ENCODE assay signal across 18 cellular contexts in the genomic region with DNA sequence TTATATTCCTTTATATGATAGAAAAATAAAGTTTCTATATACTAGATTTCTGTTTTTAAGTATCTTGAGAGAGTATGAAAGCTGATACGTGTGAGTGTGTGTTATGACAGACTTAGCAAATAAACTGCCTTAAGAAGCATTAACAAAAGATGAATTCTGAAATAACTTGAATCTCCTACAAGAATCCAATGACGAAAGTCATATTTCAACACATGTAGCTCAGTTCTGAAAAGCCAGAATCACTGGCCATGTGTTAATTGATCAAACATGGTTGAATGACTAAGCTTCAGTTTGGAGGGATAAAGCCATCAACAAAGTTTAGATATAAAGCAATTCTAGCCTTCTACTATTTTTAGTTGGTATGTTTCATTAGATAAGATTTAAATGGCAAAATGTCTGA.
"Had no signal": no experiment of that assay in that cellular context is flagged by ENCODE, and none has a peak within 500 bp of the region (broad histone marks: within the 10 kb centered on the region; RNA-seq: fewer than 3 reads in every experiment).

No MANE protein-coding gene starts in this region.

- H3K4me3 ChIP-seq: dorsolateral prefrontal cortex, lung, prostate gland, right lobe of liver, suprapubic skin had no signal

- H3K27ac ChIP-seq: dorsolateral prefrontal cortex, prostate gland, right lobe of liver, suprapubic skin had no signal

- H3K27me3 ChIP-seq: dorsolateral prefrontal cortex, right lobe of liver, suprapubic skin had no signal

- DNase-seq: activated CD4-positive, alpha-beta T cell treated with anti-CD3 and anti-CD28 coated beads, Interleukin-2, amount 50 U/mL, for 1 hour; activated naive CD4-positive, alpha-beta T cell; activated naive CD8-positive, alpha-beta T cell treated with anti-CD3 and anti-CD28 coated beads, Interleukin-2, amount 10 ng/mL, durations not matched to agents 7 days and 5 days; activated T-cell treated with anti-CD3 and anti-CD28 coated beads for 4 hours; anterior cingulate cortex; dorsolateral prefrontal cortex; endodermal cell; head of caudate nucleus; immature natural killer cell; left cardiac atrium; right lobe of liver; stimulated activated naive CD8-positive, alpha-beta T cell treated with anti-CD3 and anti-CD28 coated beads, Interleukin-15, Interleukin-2, amounts not matched to agents 100 U/mL and 50 U/mL, for 24 hours; trophoblast cell had no signal

- ATAC-seq: activated CD4-positive, CD25-positive, alpha-beta regulatory T cell treated with anti-CD3 and anti-CD28 coated beads, Interleukin-2, amount 50 U/mL, for 24 hours; left cardiac atrium; right lobe of liver; stimulated activated naive CD8-positive, alpha-beta T cell treated with anti-CD3 and anti-CD28 coated beads, Interleukin-15, Interleukin-2, amounts not matched to agents 100 U/mL and 50 U/mL, for 24 hours had no signal

- H3K36me3 ChIP-seq: prostate gland, right lobe of liver, suprapubic skin had no signal

- FAIRE-seq: frontal cortex had no signal

- H3K9me3 ChIP-seq: prostate gland, right lobe of liver, suprapubic skin had no signal

- H3K4me1 ChIP-seq: prostate gland, right lobe of liver, suprapubic skin had no signal
